ENCODE assay signal across 11 cellular contexts in the genomic region with DNA sequence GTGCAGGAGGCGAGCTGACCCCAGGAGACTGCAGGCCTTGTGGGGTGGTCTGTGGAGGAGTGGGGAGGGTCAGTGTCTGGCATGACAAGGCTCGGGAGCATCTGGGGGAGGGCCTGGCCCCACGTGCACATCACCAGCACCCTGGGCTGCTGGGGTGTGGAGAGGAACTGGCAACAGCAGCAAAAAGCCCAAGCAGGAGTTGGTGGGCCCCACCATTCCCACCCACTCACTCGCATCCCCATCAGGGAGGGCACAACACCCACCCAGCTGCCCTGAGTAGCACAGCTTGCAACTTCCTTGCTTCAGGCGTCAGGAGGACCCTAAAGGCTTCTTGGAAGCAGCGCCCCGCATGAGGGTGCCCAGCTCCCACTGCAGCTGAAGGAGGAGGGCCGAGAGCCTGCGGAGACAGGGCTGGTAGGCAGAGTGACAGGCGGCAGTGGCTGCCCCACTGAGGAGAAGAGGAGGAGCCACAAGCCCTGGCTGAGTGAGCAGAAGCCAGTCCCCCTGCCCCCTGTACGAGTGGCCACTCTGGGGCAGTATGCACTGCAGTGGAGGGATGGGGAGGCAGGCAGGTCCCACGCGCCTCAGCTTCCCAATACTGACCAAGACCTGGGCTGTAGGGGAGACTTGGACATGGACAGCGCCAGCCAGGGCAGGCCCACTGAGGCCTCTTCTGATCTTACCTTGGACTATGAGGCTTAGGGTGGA. TPM values are rescaled to one million over a fixed set of nuclear protein-coding genes. Genes with fewer than 3 reads are reported as not detected.
A peak's percentile ranks its signal among the peaks of the same experiment; 100 is the strongest.
DNase-seq lines count a peak whose midpoint lies in the region; ATAC-seq, FAIRE-seq and TF ChIP-seq lines count a peak whose summit lies in the region.
"Had no signal": no experiment of that assay in that cellular context is flagged by ENCODE, and none has a peak within 500 bp of the region (broad histone marks: within the 10 kb centered on the region; RNA-seq: fewer than 3 reads in every experiment).

No MANE protein-coding gene starts in this region.

- intact Hi-C loops in CD8-positive, alpha-beta T cell (cut with DNase I, micrococcal nuclease), result no loop called here

- H2AFZ ChIP-seq in H1 (ENCODE audit: low read length), result no peak overlapping the region

- DNase-seq in CD8-positive, alpha-beta T cell, result no peak
- DNase-seq in NT2/D1 (ENCODE audit: low read depth, low spot score) (no peak), H1 (ENCODE audit: low read depth in 1 of 2, low spot score in 2 of 2) (no peak), omental fat pad (ENCODE audit: low spot score) (no peak), NCI-H2196 (lab: John Stamatoyannopoulos, UW; ENCODE audit: unreplicated experiment) (no peak), NCI-H526 treated with DMSO at 0.1 percent for 48 hours (lab: John Stamatoyannopoulos, UW) (no peak)
- DNase-seq: hippocampal formation, NCI-H524 treated with DMSO at 0.1 percent for 48 hours, nucleus accumbens, uterus had no signal

- H2BK12ac ChIP-seq in H1 (ENCODE audit: low read depth, low read length), result no peak overlapping the region

- H4K20me1 ChIP-seq in H1 (replicated peaks in 1 of 2; ENCODE audit: control insufficient read depth in 1 of 2, insufficient read depth in 2 of 2, low read length in 2 of 2), result peaks cover 16 to 30% of the 10 kb centered on the region in 2 experiments

- peak overlapping the region; percentile 52; the same call in 1 of the 2 replicates for H2BK5ac ChIP-seq in H1 (ENCODE audit: low read depth, low read length)

- H2BK15ac ChIP-seq in H1 (ENCODE audit: low read length), result no peak overlapping the region; the same call in 1 of the 2 replicates

- no peaks in the 10 kb centered on the region for H3K9me3 ChIP-seq in CD8-positive, alpha-beta T cell (ENCODE audit: low read length)
- H3K9me3 ChIP-seq in NT2/D1 (ENCODE audit: insufficient read depth, low read length) (no peaks in the 10 kb centered on the region), H1 (ENCODE audit: insufficient read depth in 2 of 2, low read depth in 1 of 2, low read length in 1 of 2) (no peaks in the 10 kb centered on the region)
- H3K9me3 ChIP-seq: uterus had no signal

- no peaks in the 10 kb centered on the region for H3K23me2 ChIP-seq in H1 (ENCODE audit: low read depth, low read length)

- peak overlapping the region; percentile 36 for H3K9ac ChIP-seq in NT2/D1 (ENCODE audit: insufficient read length, low read depth)
- H3K9ac ChIP-seq in H1 (replicated peaks in 1 of 4; ENCODE audit: extremely low read depth in 1 of 4, low read depth in 3 of 4, low read length in 3 of 4), result no peak overlapping the region

- TF ChIP-seq RAD21 in H1 (IDR thresholded peaks at IDR 0.05 in 1 of 2, conservative IDR thresholded peaks at IDR 0.05 in 1 of 2; ENCODE audit: low read depth in 2 of 2, low read length in 2 of 2), result no peak

- TF ChIP-seq POLR2A in H1 (IDR thresholded peaks at IDR 0.05; ENCODE audit: control extremely low read depth in 1 of 2, low read depth in 2 of 2, low read length in 2 of 2), result no peak

- no peak for ATAC-seq in CD8-positive, alpha-beta T cell
- ATAC-seq in omental fat pad (ENCODE audit: low FRiP score) (peak; percentile 6), GM21723 (IDR thresholded peaks at IDR 0.05; ENCODE audit: unreplicated experiment) (no peak)

- H3K79me1 ChIP-seq in H1 (ENCODE audit: low read depth, low read length), result peaks cover 24% of the 10 kb centered on the region

- H3K4me3 Mint-ChIP-seq in CD8-positive, alpha-beta T cell, result peak overlapping the region; percentile 62

- no peak overlapping the region for H3K56ac ChIP-seq in H1 (replicated peaks; ENCODE audit: insufficient read length, low read depth, low read length)

- 74% methylated on average over 13 of the region's 14 CpGs; no CpG with 5 or more reads in 1 of the 2 experiments for WGBS in H1 (ENCODE audit: extremely low coverage in 1 of 2, insufficient coverage in 1 of 2, insufficient read length in 1 of 2, insufficient replicate concordance in 2 of 2, low coverage in 1 of 2, low lambda C conversion rate in 2 of 2, missing lambda C conversion rate in 1 of 2), 2 experiments

- H3K9me3 Mint-ChIP-seq in CD8-positive, alpha-beta T cell, result no peaks in the 10 kb centered on the region

- H4K8ac ChIP-seq in H1 (ENCODE audit: extremely low read depth, insufficient read depth, low read length), result peak overlapping the region; percentile 35

- no peak overlapping the region for H4K5ac ChIP-seq in H1 (ENCODE audit: insufficient read length, low read depth, low read length)

- peak overlapping the region; percentile 90 for H2AK5ac ChIP-seq in H1 (ENCODE audit: low read depth, low read length)

- CTCF ChIA-PET in CD8-positive, alpha-beta T cell (lab: Charles Lee), result interaction anchor here (0.9 to 5.6 kb wide), 8 partner anchors 10 to 26 kb away, joined by 3 to 31 read pairs (median 4); partner anchors contain the start of gene ELL
- CTCF ChIA-PET in H1 (lab: Charles Lee; ENCODE audit: partially characterized antibody), result interaction anchor here (0.6 to 18.5 kb wide), 8 partner anchors 10 to 544 kb away, joined by 3 to 458 read pairs (median 4); partner anchors contain the start of genes ELL and KXD1

- H3K27ac Mint-ChIP-seq in CD8-positive, alpha-beta T cell, result peak overlapping the region; percentile 58

- H3K27me3 Mint-ChIP-seq in CD8-positive, alpha-beta T cell (ENCODE audit: low read depth), result no peaks in the 10 kb centered on the region

- no peak for FAIRE-seq in H1 (lab: Jason Lieb, UNC)

- peaks cover 0 to 29% of the 10 kb centered on the region in 2 experiments; a peak in 2 of 4 replicates for H3K79me2 ChIP-seq in H1 (ENCODE audit: control insufficient read depth in 1 of 2, insufficient read depth in 2 of 2, low read length in 2 of 2)

- no peak overlapping the region for H3K4me2 ChIP-seq in H1 (ENCODE audit: insufficient read depth in 1 of 2, low read depth in 2 of 2, low read length in 2 of 2)

- peaks cover 75% of the 10 kb centered on the region for H3K4me1 Mint-ChIP-seq in CD8-positive, alpha-beta T cell (ENCODE audit: low read depth)

- TF ChIP-seq CTCF in CD8-positive, alpha-beta T cell (IDR thresholded peaks at IDR 0.05), result no peak
- TF ChIP-seq CTCF in H1 (IDR thresholded peaks at IDR 0.05; ENCODE audit: control extremely low read depth in 1 of 3, insufficient read depth in 1 of 3, low read depth in 1 of 3, low read length in 3 of 3), result no peak
- TF ChIP-seq CTCF in omental fat pad (IDR thresholded peaks at IDR 0.05), result no peak

- H2BK120ac ChIP-seq in H1 (replicated peaks; ENCODE audit: low read depth, low read length), result no peak overlapping the region

- H3K23ac ChIP-seq in H1 (ENCODE audit: insufficient read length), result no peak overlapping the region

- peaks cover 2% of the 10 kb centered on the region for H3K36me3 Mint-ChIP-seq in CD8-positive, alpha-beta T cell

- no peak for TF ChIP-seq EP300 in H1 (IDR thresholded peaks at IDR 0.05; ENCODE audit: borderline replicate concordance in 1 of 2, low read depth in 2 of 2, low read length in 2 of 2)

- no peak overlapping the region for H4K91ac ChIP-seq in H1 (replicated peaks; ENCODE audit: insufficient read length, low read length)

- no peak overlapping the region for H3K14ac ChIP-seq in H1 (ENCODE audit: insufficient read length)

- POLR2A ChIA-PET in CD8-positive, alpha-beta T cell (lab: Charles Lee), result interaction anchor here (0.6 to 1.9 kb wide), 6 partner anchors 13 to 424 kb away, joined by 3 to 6 read pairs (median 4); partner anchors contain the start of genes COPE, DDX49 and REX1BD
- POLR2A ChIA-PET in H1 (lab: Charles Lee; ENCODE audit: partially characterized antibody), result no interaction called here

- H3K4me1 ChIP-seq in CD8-positive, alpha-beta T cell (ENCODE audit: insufficient read depth, low read length), result peaks cover 63% of the 10 kb centered on the region
- H3K4me1 ChIP-seq in NT2/D1 (ENCODE audit: insufficient read depth, insufficient read length) (peaks cover 18% of the 10 kb centered on the region), H1 (replicated peaks in 1 of 4; ENCODE audit: control insufficient read depth in 3 of 4, insufficient read depth in 4 of 4, low read length in 3 of 4) (peaks cover 0 to 9% (median 2%) of the 10 kb centered on the region in 4 experiments; a peak in 3 of 7 replicates)

- no peaks in the 10 kb centered on the region for H3K36me3 ChIP-seq in CD8-positive, alpha-beta T cell (ENCODE audit: insufficient read depth, low read length)
- H3K36me3 ChIP-seq in NT2/D1 (ENCODE audit: insufficient read depth, insufficient read length, low read length) (peaks cover 6% of the 10 kb centered on the region), H1 (ENCODE audit: control insufficient read depth in 2 of 4, insufficient read depth in 4 of 4, low read length in 3 of 4) (no peaks in the 10 kb centered on the region)
- H3K36me3 ChIP-seq: uterus had no signal

- H2BK20ac ChIP-seq in H1 (ENCODE audit: low read length), result no peak overlapping the region

- peak overlapping the region; percentile 23 for H3K27ac ChIP-seq in CD8-positive, alpha-beta T cell (ENCODE audit: low read depth, low read length)
- no peak overlapping the region for H3K27ac ChIP-seq in H1 (ENCODE audit: low read depth, low read length)

- H3K27me3 ChIP-seq in CD8-positive, alpha-beta T cell (ENCODE audit: insufficient read depth, low read length), result no peaks in the 10 kb centered on the region
- H3K27me3 ChIP-seq in NT2/D1 (ENCODE audit: insufficient read depth, insufficient read length) (no peaks in the 10 kb centered on the region), H1 (replicated peaks in 1 of 4; ENCODE audit: control insufficient read depth in 3 of 4, extremely low read depth in 1 of 4, insufficient read depth in 3 of 4, low read length in 3 of 4) (no peaks in the 10 kb centered on the region)
- H3K27me3 ChIP-seq: uterus had no signal

- no peak overlapping the region for H3K18ac ChIP-seq in H1 (ENCODE audit: extremely low read depth, low read length)

- H3K4me3 ChIP-seq in CD8-positive, alpha-beta T cell (ENCODE audit: low read depth, low read length), result no peak overlapping the region
- H3K4me3 ChIP-seq in NT2/D1 (ENCODE audit: insufficient read length, low read depth), result no peak overlapping the region
- H3K4me3 ChIP-seq in H1 (ENCODE audit: extremely low read depth in 1 of 4, insufficient read depth in 2 of 4, low read depth in 3 of 4, low read length in 4 of 4), result no peak overlapping the region
- H3K4me3 ChIP-seq: uterus had no signal

- no peak overlapping the region for H3K4ac ChIP-seq in H1 (replicated peaks; ENCODE audit: insufficient read length, low read depth, low read length)

RNA-seq across cellular contexts. Expression of gene ELL, which starts 26.5 kb away (rescaled TPM):
- total RNA-seq in CD8-positive, alpha-beta T cell, result 10 to 100 TPM; 73.4 to 75.2 TPM
- 10.2 and 10.5 TPM in 2 replicates for total RNA-seq in H1 (2021; fragmentation: NEBNext Ultra II Directional; extraction: Animal tissue kit (Norgen Biotek cat#: 25700))
- 5.2 and 8.8 TPM in 2 replicates for polyA plus RNA-seq in H1 (2011; rRNA removed)
- polyA plus RNA-seq in H1 (2011; cell fraction: cytosol; rRNA removed), result 6.5 TPM
- 12.6 TPM for polyA plus RNA-seq in H1 (2011; cell fraction: nucleus; rRNA removed)
- polyA plus RNA-seq in H1 (2012, experiment 1 of 2), result 4.6 to 7.6 TPM (median 7.4 TPM) in 4 replicates
- polyA plus RNA-seq in H1 (2012, experiment 2 of 2), result 6.4 TPM
- polyA plus RNA-seq in H1 (2013, experiment 1 of 2), result 5.6 TPM
- polyA plus RNA-seq in H1 (2013, experiment 2 of 2), result 6.2 TPM
- 3.6 and 5.4 TPM in 2 replicates for polyA minus RNA-seq in H1 (2011; rRNA and poly(A)+ RNA removed)
- polyA minus RNA-seq in H1 (2011; cell fraction: cytosol; rRNA and poly(A)+ RNA removed), result 6.4 TPM
- 10.7 TPM for polyA minus RNA-seq in H1 (2011; cell fraction: nucleus; rRNA and poly(A)+ RNA removed)
- total RNA-seq in omental fat pad, result 10 to 100 TPM; 18.1 to 43.1 (median 24.8) TPM

RNA-seq across cellular contexts. Expression of gene FKBP8, which starts 48.0 kb away (rescaled TPM):
- 100 to 1,000 TPM; 155 to 158 TPM for total RNA-seq in CD8-positive, alpha-beta T cell
- total RNA-seq in H1 (2021; fragmentation: NEBNext Ultra II Directional; extraction: Animal tissue kit (Norgen Biotek cat#: 25700)), result 264 and 273 TPM in 2 replicates
- polyA plus RNA-seq in H1 (2011; rRNA removed), result 309 and 441 TPM in 2 replicates
- polyA plus RNA-seq in H1 (2011; cell fraction: cytosol; rRNA removed), result 383 TPM
- polyA plus RNA-seq in H1 (2011; cell fraction: nucleus; rRNA removed), result 364 TPM
- polyA plus RNA-seq in H1 (2012, experiment 1 of 2), result 208 to 378 TPM (median 354 TPM) in 4 replicates
- polyA plus RNA-seq in H1 (2012, experiment 2 of 2), result 339 TPM
- polyA plus RNA-seq in H1 (2013, experiment 1 of 2), result 164 TPM
- polyA plus RNA-seq in H1 (2013, experiment 2 of 2), result 163 TPM
- polyA minus RNA-seq in H1 (2011; rRNA and poly(A)+ RNA removed), result 84.8 and 104 TPM in 2 replicates
- 178 TPM for polyA minus RNA-seq in H1 (2011; cell fraction: cytosol; rRNA and poly(A)+ RNA removed)
- 121 TPM for polyA minus RNA-seq in H1 (2011; cell fraction: nucleus; rRNA and poly(A)+ RNA removed)
- 100 to 1,000 TPM; 193 to 275 (median 236) TPM for total RNA-seq in omental fat pad

RNA-seq across cellular contexts. Expression of gene ISYNA1, which starts 57.4 kb away (rescaled TPM):
- 10 to 100 TPM; 54.5 to 54.7 TPM for total RNA-seq in CD8-positive, alpha-beta T cell
- 207 and 215 TPM in 2 replicates for total RNA-seq in H1 (2021; fragmentation: NEBNext Ultra II Directional; extraction: Animal tissue kit (Norgen Biotek cat#: 25700))
- 264 and 330 TPM in 2 replicates for polyA plus RNA-seq in H1 (2011; rRNA removed)
- 164 TPM for polyA plus RNA-seq in H1 (2011; cell fraction: cytosol; rRNA removed)
- polyA plus RNA-seq in H1 (2011; cell fraction: nucleus; rRNA removed), result 558 TPM
- 147 to 255 TPM (median 231 TPM) in 4 replicates for polyA plus RNA-seq in H1 (2012, experiment 1 of 2)
- 269 TPM for polyA plus RNA-seq in H1 (2012, experiment 2 of 2)
- 172 TPM for polyA plus RNA-seq in H1 (2013, experiment 1 of 2)
- polyA plus RNA-seq in H1 (2013, experiment 2 of 2), result 158 TPM
- 67.7 and 79.7 TPM in 2 replicates for polyA minus RNA-seq in H1 (2011; rRNA and poly(A)+ RNA removed)
- polyA minus RNA-seq in H1 (2011; cell fraction: cytosol; rRNA and poly(A)+ RNA removed), result 153 TPM
- polyA minus RNA-seq in H1 (2011; cell fraction: nucleus; rRNA and poly(A)+ RNA removed), result 97.1 TPM
- total RNA-seq in omental fat pad, result 10 to 100 TPM; 20.0 to 36.7 (median 29.8) TPM
